In the genomic region with DNA sequence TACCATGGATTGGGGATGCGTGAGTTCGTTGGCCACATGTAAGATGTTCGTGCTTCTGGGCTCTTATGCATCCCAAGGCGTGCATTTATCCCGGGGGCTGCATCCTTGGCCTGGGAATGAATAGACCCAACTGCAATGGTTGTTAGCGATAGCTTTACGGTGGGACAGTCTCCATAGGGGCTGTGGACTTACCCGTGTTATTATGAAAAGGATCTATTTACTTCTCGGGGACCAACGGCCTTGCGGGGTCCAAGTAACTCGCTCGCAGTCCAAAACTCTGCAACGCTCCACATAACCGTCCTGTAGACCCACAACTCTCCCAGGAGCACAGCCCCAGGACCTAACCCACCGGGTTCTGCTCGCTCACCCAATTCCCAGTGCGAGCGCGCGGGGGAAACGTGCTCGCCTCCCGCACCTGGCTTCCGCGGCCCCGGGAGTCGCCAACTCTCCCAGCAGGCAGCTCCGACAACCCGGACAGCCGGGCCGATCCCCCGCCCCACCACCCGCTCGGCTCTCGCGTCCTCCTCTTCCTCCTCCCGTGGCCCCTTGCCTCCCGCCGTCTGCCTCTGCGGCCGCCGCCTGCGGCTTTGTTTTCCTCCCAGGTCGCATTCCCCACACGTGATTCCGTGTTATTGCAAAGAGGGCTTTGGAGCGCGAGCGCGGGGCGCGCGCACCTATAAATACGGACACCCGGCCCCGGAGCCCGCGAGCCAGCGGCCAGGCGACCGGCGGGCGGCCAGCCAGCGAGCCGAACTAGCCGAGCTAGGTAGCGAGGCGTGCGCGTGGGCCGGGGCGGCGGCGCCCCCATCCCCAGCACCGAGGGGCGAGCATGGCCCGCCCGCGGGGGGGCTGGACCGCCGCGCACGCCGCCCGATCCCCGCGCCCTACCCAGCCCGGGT, we compare ENCODE assay signal across 8 cellular contexts. TPM values are rescaled to one million over a fixed set of nuclear protein-coding genes. Genes with fewer than 3 reads are reported as not detected.
DNase-seq lines count a peak whose midpoint lies in the region; ATAC-seq and TF ChIP-seq lines count a peak whose summit lies in the region.

A gene with protein sequence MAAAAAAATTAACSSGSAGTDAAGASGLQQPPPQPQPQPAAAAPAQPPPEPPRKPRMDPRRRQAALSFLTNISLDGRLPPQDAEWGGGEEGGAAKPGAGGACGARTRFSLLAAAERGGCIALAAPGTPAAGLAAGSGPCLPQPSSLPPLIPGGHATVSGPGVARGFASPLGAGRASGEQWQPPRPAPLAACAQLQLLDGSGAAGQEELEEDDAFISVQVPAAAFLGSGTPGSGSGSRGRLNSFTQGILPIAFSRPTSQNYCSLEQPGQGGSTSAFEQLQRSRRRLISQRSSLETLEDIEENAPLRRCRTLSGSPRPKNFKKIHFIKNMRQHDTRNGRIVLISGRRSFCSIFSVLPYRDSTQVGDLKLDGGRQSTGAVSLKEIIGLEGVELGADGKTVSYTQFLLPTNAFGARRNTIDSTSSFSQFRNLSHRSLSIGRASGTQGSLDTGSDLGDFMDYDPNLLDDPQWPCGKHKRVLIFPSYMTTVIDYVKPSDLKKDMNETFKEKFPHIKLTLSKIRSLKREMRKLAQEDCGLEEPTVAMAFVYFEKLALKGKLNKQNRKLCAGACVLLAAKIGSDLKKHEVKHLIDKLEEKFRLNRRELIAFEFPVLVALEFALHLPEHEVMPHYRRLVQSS (plus strand): TSS at position 706 of the 899 bp plus-strand sequence. CDS start 278 bp downstream, outside the sequence.

- peak within 1 kb of the TSS; percentile 80 for H3K4me3 Mint-ChIP-seq in MCF 10A (ENCODE audit: unreplicated experiment)

- ATAC-seq in GM18502 (IDR thresholded peaks at IDR 0.05; ENCODE audit: poor library complexity, unreplicated experiment) (peak; percentile 44), HG03520 (IDR thresholded peaks at IDR 0.05; ENCODE audit: unreplicated experiment) (peak; percentile 31), GM21526 (IDR thresholded peaks at IDR 0.05; ENCODE audit: low FRiP score, unreplicated experiment) (no peak)

- peaks cover 4% of the 10 kb centered on the region; the same call in 1 of the 2 replicates for H3K36me3 ChIP-seq in SJSA1

- H3K4me1 Mint-ChIP-seq in MCF 10A (ENCODE audit: insufficient read depth, unreplicated experiment) = peaks cover 21% of the 10 kb centered on the region

- no peaks in the 10 kb centered on the region for H3K27me3 Mint-ChIP-seq in MCF 10A (ENCODE audit: insufficient read depth, unreplicated experiment)

- H3K9me3 Mint-ChIP-seq in MCF 10A (ENCODE audit: unreplicated experiment) = no peaks in the 10 kb centered on the region

- H3K27ac ChIP-seq in SJSA1 = peak within 1 kb of the TSS; percentile 57

- peak within 1 kb of the TSS; percentile 79 for H3K27ac Mint-ChIP-seq in MCF 10A (ENCODE audit: low read depth, unreplicated experiment)

- peak; percentile 47 for DNase-seq in AG08395 (ENCODE audit: low spot score)
- DNase-seq in SJSA1 (ENCODE audit: low read depth in 1 of 2, low spot score in 2 of 2) = peak; percentile 57 to 69
- DNase-seq in MCF 10A (ENCODE audit: unreplicated experiment) = peak; percentile 42
- peak; percentile 48 for DNase-seq in iPS-NIHi7 (ENCODE audit: extremely low spot score)
- DNase-seq in skeletal muscle cell (ENCODE audit: low read depth) = no peak

- no TSS peak for BruUV-seq in MCF 10A (replicated peaks; lab: Mats Ljungman, UMichigan)

- no peaks in the 10 kb centered on the region for H3K27me3 ChIP-seq in SJSA1 (replicated peaks)

- intact Hi-C loops in MCF 10A (cut with micrococcal nuclease) = loop anchor here (2.0 to 10.0 kb wide), 4 partner anchors 58 to 450 kb away; a partner anchor contains a TSS

- peaks cover 26% of the 10 kb centered on the region for H3K4me1 ChIP-seq in SJSA1 (replicated peaks)

- H3K4me3 ChIP-seq in SJSA1 (peak within 1 kb of the TSS; percentile 91), skeletal muscle cell (ENCODE audit: low read depth, low read length) (peak within 1 kb of the TSS; percentile 56)

- POLR2A ChIA-PET in MCF 10A (lab: Yijun Ruan, JAX) = interaction anchor here (0.7 to 3.8 kb wide), 22 partner anchors 8 to 368 kb away, joined by 3 to 44 read pairs (median 4); a partner anchor contains a TSS

- TF ChIP-seq CTCF in MCF 10A (IDR thresholded peaks at IDR 0.05; ENCODE audit: unreplicated experiment) = no peak

- CTCF ChIA-PET in MCF 10A (lab: Yijun Ruan, JAX) = interaction anchor here (0.6 to 3.5 kb wide), 4 partner anchors 241 to 379 kb away, joined by 3 to 51 read pairs (median 3); no protein-coding TSS in a partner anchor

- H3K9me3 ChIP-seq in SJSA1 (replicated peaks) = peaks cover 5% of the 10 kb centered on the region; the same call in 1 of the 2 replicates

- no peaks in the 10 kb centered on the region for H3K36me3 Mint-ChIP-seq in MCF 10A (ENCODE audit: insufficient read depth, unreplicated experiment)

RNA-seq across cellular contexts. Expression of the gene that starts here (rescaled TPM):
- 3.2 and 5.1 TPM in 2 replicates for total RNA-seq in SJSA1 (2014; rRNA removed; shearing (Covaris generic))
- total RNA-seq in MCF 10A (2022) = 3.2 and 3.7 TPM in 2 replicates
